8 cellular contexts compared by ENCODE assay signal in the genomic region with DNA sequence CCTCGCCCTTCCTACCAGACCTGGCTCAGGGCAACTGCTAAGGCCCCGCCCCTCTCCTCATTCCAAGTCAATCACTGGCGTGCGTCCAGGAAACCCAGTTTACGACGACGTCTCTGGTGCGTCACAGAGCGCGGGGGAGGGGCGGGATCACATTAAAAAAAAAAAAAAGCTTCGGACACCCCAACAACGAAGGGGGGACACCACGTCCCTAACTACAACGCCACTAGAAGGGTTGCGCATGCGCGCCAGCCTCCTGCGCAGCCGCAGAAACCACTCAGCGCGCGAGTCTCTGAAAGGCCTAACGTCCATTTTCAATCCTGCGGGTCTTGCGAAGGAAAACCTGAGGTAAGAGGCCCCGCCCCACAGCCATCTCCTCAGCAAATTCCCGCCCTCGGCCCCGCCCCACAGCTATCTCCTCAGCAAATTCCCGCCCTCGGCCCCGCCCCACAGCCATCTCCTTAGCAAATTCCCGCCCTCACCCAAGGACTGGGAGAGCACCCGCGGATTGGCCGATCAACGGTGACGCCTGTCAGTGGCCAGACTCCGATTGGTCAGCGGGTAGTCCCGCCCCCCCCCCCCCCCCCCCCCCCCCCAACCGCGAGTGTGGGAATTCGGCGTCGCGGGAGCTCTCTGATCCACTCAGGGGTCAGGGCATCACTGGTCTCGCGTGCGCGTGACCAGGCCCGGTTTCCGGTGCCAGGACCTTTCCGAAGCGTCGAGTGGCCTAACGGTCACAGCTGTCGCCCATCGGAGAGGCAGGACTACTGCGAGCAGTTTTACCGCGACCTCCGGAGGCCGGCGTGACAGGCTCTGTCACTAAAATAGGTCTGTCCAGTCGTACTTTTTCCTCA. TPM values are rescaled to one million over a fixed set of nuclear protein-coding genes. Genes with fewer than 3 reads are reported as not detected.
DNase-seq lines count a peak whose midpoint lies in the region; ATAC-seq, FAIRE-seq and TF ChIP-seq lines count a peak whose summit lies in the region.

A gene with protein sequence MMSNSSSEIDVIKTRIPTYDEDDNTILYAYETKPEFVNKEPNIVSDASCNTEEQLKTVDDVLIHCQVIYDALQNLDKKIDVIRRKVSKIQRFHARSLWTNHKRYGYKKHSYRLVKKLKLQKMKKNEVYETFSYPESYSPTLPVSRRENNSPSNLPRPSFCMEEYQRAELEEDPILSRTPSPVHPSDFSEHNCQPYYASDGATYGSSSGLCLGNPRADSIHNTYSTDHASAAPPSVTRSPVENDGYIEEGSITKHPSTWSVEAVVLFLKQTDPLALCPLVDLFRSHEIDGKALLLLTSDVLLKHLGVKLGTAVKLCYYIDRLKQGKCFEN (plus strand): TSS at position 638 of the 851 bp plus-strand sequence. CDS start 6,694 bp downstream, outside the sequence.

- H3K14ac ChIP-seq in H1 (ENCODE audit: insufficient read length) = no peak within 1 kb of the TSS

- TF ChIP-seq CTCF in 22Rv1 (IDR thresholded peaks at IDR 0.05) (no peak), H1 (IDR thresholded peaks at IDR 0.05; ENCODE audit: control extremely low read depth in 1 of 3, insufficient read depth in 1 of 3, low read depth in 1 of 3, low read length in 3 of 3) (no peak)

- no peak within 1 kb of the TSS for H3K4ac ChIP-seq in H1 (replicated peaks; ENCODE audit: insufficient read length, low read depth, low read length)

- H3K27ac ChIP-seq in 22Rv1 = peak within 1 kb of the TSS; percentile 78
- no peak within 1 kb of the TSS; the same call in 1 of the 2 replicates for H3K27ac ChIP-seq in H1 (ENCODE audit: low read depth, low read length)

- H2BK5ac ChIP-seq in H1 (ENCODE audit: low read depth, low read length) = no peak within 1 kb of the TSS

- POLR2A ChIA-PET in H1 (lab: Charles Lee; ENCODE audit: partially characterized antibody) = interaction anchor here (0.6 kb wide), 2 partner anchors 12 to 37 kb away, joined by 3 to 5 read pairs; no protein-coding TSS in a partner anchor

- no peaks in the 10 kb centered on the region for H3K79me2 ChIP-seq in H1 (ENCODE audit: control insufficient read depth in 1 of 2, insufficient read depth in 2 of 2, low read length in 2 of 2)

- no peak within 1 kb of the TSS for H2BK20ac ChIP-seq in H1 (ENCODE audit: low read length)

- no peak within 1 kb of the TSS for H2AK5ac ChIP-seq in H1 (ENCODE audit: low read depth, low read length)

- H3K4me3 ChIP-seq in H1 (ENCODE audit: extremely low read depth in 1 of 4, insufficient read depth in 2 of 4, low read depth in 3 of 4, low read length in 4 of 4) = peak within 1 kb of the TSS; percentile 42 to 66 (median 48)

- no peak within 1 kb of the TSS for H2AFZ ChIP-seq in H1 (ENCODE audit: low read length)

- H2BK15ac ChIP-seq in H1 (ENCODE audit: low read length) = no peak within 1 kb of the TSS

- 0 out of 3 replicates have a peak, but pooled peaks of 1 of the 2 experiments have one; percentile 26 for TF ChIP-seq EP300 in H1 (IDR thresholded peaks at IDR 0.05; ENCODE audit: borderline replicate concordance in 1 of 2, low read depth in 2 of 2, low read length in 2 of 2)

- TF ChIP-seq POLR2A in H1 (IDR thresholded peaks at IDR 0.05; ENCODE audit: control extremely low read depth in 1 of 2, low read depth in 2 of 2, low read length in 2 of 2) = no peak

- no peak within 1 kb of the TSS; a peak in 1 of 7 replicates for H3K9ac ChIP-seq in H1 (replicated peaks in 1 of 4; ENCODE audit: extremely low read depth in 1 of 4, low read depth in 3 of 4, low read length in 3 of 4)

- H3K4me1 ChIP-seq in H1 (replicated peaks in 1 of 4; ENCODE audit: control insufficient read depth in 3 of 4, insufficient read depth in 4 of 4, low read length in 3 of 4) = peaks cover 0 to 2% (median 0%) of the 10 kb centered on the region in 4 experiments; a peak in 1 of 7 replicates

- no peak within 1 kb of the TSS for H3K23ac ChIP-seq in H1 (ENCODE audit: insufficient read length)

- CTCF ChIA-PET in H1 (lab: Charles Lee; ENCODE audit: partially characterized antibody) = interaction anchor here (0.6 to 1.0 kb wide), 3 partner anchors 104 to 1218 kb away, joined by 3 to 4 read pairs (median 3); no protein-coding TSS in a partner anchor

- no peak within 1 kb of the TSS; the same call in 1 of the 2 replicates for H4K8ac ChIP-seq in H1 (ENCODE audit: extremely low read depth, insufficient read depth, low read length)

- DNase-seq in NCI-H748 treated with DMSO at 0.1 percent for 48 hours (lab: John Stamatoyannopoulos, UW) (peak; percentile 94), H1 (ENCODE audit: low read depth in 1 of 2, low spot score in 2 of 2) (peak; percentile 87 to 94), lung microvascular endothelial cell (ENCODE audit: low read depth in 2 of 2) (peak; percentile 96 to 97)
- DNase-seq in activated CD8-positive, alpha-beta memory T cell treated with anti-CD3 and anti-CD28 coated beads, Interleukin-2, amount 50 U/mL, for 1 hour (ENCODE audit: extremely low read depth) = peak; percentile 82
- DNase-seq in stimulated activated CD4-positive, alpha-beta T cell treated with anti-CD3 and anti-CD28 coated beads, TNF-alpha, amount 100 ng/mL, for 1 hour (ENCODE audit: low read depth in 3 of 3, low spot score in 1 of 3) = peak; percentile 71 to 76 (median 74)

- H3K56ac ChIP-seq in H1 (replicated peaks; ENCODE audit: insufficient read length, low read depth, low read length) = no peak within 1 kb of the TSS

- peak within 1 kb of the TSS; percentile 83 to 96 for H3K4me2 ChIP-seq in H1 (ENCODE audit: insufficient read depth in 1 of 2, low read depth in 2 of 2, low read length in 2 of 2)

- peaks cover 2% of the 10 kb centered on the region; the same call in 1 of the 2 replicates for H3K23me2 ChIP-seq in H1 (ENCODE audit: low read depth, low read length)

- H4K91ac ChIP-seq in H1 (replicated peaks; ENCODE audit: insufficient read length, low read length) = no peak within 1 kb of the TSS

- no peak within 1 kb of the TSS for H2BK120ac ChIP-seq in H1 (replicated peaks; ENCODE audit: low read depth, low read length)

- no peak for TF ChIP-seq RAD21 in H1 (IDR thresholded peaks at IDR 0.05 in 1 of 2, conservative IDR thresholded peaks at IDR 0.05 in 1 of 2; ENCODE audit: low read depth in 2 of 2, low read length in 2 of 2)

- ATAC-seq in GM18870 (IDR thresholded peaks at IDR 0.05; ENCODE audit: unreplicated experiment) (peak; percentile 62), HG03439 (IDR thresholded peaks at IDR 0.05; ENCODE audit: unreplicated experiment) (peak; percentile 77)

- peaks cover 0 to 2% of the 10 kb centered on the region in 2 experiments for H4K20me1 ChIP-seq in H1 (replicated peaks in 1 of 2; ENCODE audit: control insufficient read depth in 1 of 2, insufficient read depth in 2 of 2, low read length in 2 of 2)

- H3K27me3 ChIP-seq in H1 (replicated peaks in 1 of 4; ENCODE audit: control insufficient read depth in 3 of 4, extremely low read depth in 1 of 4, insufficient read depth in 3 of 4, low read length in 3 of 4) = peaks cover 0 to 16% (median 8%) of the 10 kb centered on the region in 4 experiments; a peak in 5 of 7 replicates

- FAIRE-seq in H1 (lab: Jason Lieb, UNC) = peak; percentile 71

- no peaks in the 10 kb centered on the region for H3K36me3 ChIP-seq in H1 (ENCODE audit: control insufficient read depth in 2 of 4, insufficient read depth in 4 of 4, low read length in 3 of 4)

- WGBS in H1 (ENCODE audit: extremely low coverage in 1 of 2, insufficient coverage in 1 of 2, insufficient read length in 1 of 2, insufficient replicate concordance in 2 of 2, low coverage in 1 of 2, low lambda C conversion rate in 2 of 2, missing lambda C conversion rate in 1 of 2), 2 experiments = 1% methylated on average over 18 of the region's 67 CpGs; no CpG with 5 or more reads in 1 of the 2 experiments

- no peaks in the 10 kb centered on the region for H3K79me1 ChIP-seq in H1 (ENCODE audit: low read depth, low read length)

- H2BK12ac ChIP-seq in H1 (ENCODE audit: low read depth, low read length) = no peak within 1 kb of the TSS

- H4K5ac ChIP-seq in H1 (ENCODE audit: insufficient read length, low read depth, low read length) = no peak within 1 kb of the TSS

- H3K18ac ChIP-seq in H1 (ENCODE audit: extremely low read depth, low read length) = no peak within 1 kb of the TSS

- no peaks in the 10 kb centered on the region for H3K9me3 ChIP-seq in H1 (ENCODE audit: insufficient read depth in 2 of 2, low read depth in 1 of 2, low read length in 1 of 2)

TF ChIP-seq in H1, 55 proteins besides CTCF, POLR2A, EP300 and RAD21 (continues in another document):
- TF ChIP-seq NRF1 (IDR thresholded peaks at IDR 0.05; ENCODE audit: low read depth, low read length) = peak; percentile 89
- TF ChIP-seq KDM4A (IDR thresholded peaks at IDR 0.05; ENCODE audit: low read depth, low read length, severe bottlenecking) = peak; percentile 37
- TF ChIP-seq SAP30 (IDR thresholded peaks at IDR 0.05; ENCODE audit: insufficient read depth, insufficient replicate concordance, low read length) = peak; percentile 59
- 0 out of 2 replicates have a peak, but pooled peaks have one; percentile 1 for TF ChIP-seq PHF8 (conservative IDR thresholded peaks at IDR 0.05; ENCODE audit: low read depth, low read length)
- TF ChIP-seq KDM1A (IDR thresholded peaks at IDR 0.05; ENCODE audit: borderline replicate concordance, low read length) = no peak
- TF ChIP-seq CREB1 (IDR thresholded peaks at IDR 0.05) = peak; percentile 93
- TF ChIP-seq KDM5A (IDR thresholded peaks at IDR 0.05; ENCODE audit: low read length) = no peak
- 0 out of 2 replicates have a peak, but pooled peaks have one; percentile 45 for TF ChIP-seq SP4 (IDR thresholded peaks at IDR 0.05; ENCODE audit: low read length)
- TF ChIP-seq, protein P1, sequence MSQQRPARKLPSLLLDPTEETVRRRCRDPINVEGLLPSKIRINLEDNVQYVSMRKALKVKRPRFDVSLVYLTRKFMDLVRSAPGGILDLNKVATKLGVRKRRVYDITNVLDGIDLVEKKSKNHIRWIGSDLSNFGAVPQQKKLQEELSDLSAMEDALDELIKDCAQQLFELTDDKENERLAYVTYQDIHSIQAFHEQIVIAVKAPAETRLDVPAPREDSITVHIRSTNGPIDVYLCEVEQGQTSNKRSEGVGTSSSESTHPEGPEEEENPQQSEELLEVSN (IDR thresholded peaks at IDR 0.05) = peak; percentile 68
- 0 out of 2 replicates have a peak, but pooled peaks have one; percentile 24 for TF ChIP-seq TEAD4 (IDR thresholded peaks at IDR 0.05; ENCODE audit: low read depth, low read length)
- no peak for TF ChIP-seq SP1 (IDR thresholded peaks at IDR 0.05; ENCODE audit: low read depth, low read length)

RNA-seq across cellular contexts. Expression of the gene that starts here (rescaled TPM):
- 2.0 and 2.5 TPM in 2 replicates for total RNA-seq in H1 (2021; fragmentation: NEBNext Ultra II Directional; extraction: Animal tissue kit (Norgen Biotek cat#: 25700))
- polyA plus RNA-seq in H1 (2011; rRNA removed) = 1.4 and 2.2 TPM in 2 replicates
- polyA plus RNA-seq in H1 (2011; cell fraction: cytosol; rRNA removed) = 2.6 TPM
- polyA plus RNA-seq in H1 (2011; cell fraction: nucleus; rRNA removed) = 2.4 TPM
- polyA plus RNA-seq in H1 (2012, experiment 1 of 2) = 1.1 to 1.7 TPM (median 1.5 TPM) in 4 replicates
- 0.09 TPM for polyA plus RNA-seq in H1 (2012, experiment 2 of 2)
- polyA plus RNA-seq in H1 (2013, experiment 1 of 2) = 4.3 TPM
- 4.3 TPM for polyA plus RNA-seq in H1 (2013, experiment 2 of 2)
- 3.2 and 3.4 TPM in 2 replicates for polyA minus RNA-seq in H1 (2011; rRNA and poly(A)+ RNA removed)
- not detected for polyA minus RNA-seq in H1 (2011; cell fraction: cytosol; rRNA and poly(A)+ RNA removed)
- polyA minus RNA-seq in H1 (2011; cell fraction: nucleus; rRNA and poly(A)+ RNA removed) = 1.7 TPM
- total RNA-seq in lung microvascular endothelial cell = 4.1 and 5.2 TPM in 2 replicates
